20 cellular contexts compared by ENCODE assay signal in the genomic region with DNA sequence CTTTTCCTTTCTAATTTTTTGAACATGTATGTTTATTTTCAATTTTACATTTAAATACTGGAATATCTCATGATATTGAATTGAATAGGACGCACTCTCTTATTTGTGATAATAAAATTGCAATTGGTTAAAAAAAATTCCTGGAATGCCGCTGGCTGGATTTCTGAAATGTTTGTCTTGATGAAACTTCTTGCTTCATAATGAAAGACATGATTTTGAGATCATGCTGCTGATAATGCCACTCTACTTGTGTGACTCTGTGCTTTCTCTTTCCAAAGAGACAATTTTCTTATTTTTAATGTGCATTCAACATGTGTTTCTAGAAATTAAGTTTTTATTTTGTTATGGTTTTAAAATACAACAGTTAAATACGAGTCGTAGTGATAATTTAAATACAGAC.
"Had no signal": no experiment of that assay in that cellular context is flagged by ENCODE, and none has a peak within 500 bp of the region (broad histone marks: within the 10 kb centered on the region; RNA-seq: fewer than 3 reads in every experiment).

No MANE protein-coding gene starts in this region.

- FAIRE-seq: small intestine, TTC549 had no signal

- H3K9me3 Mint-ChIP-seq: activated CD8-positive, alpha-beta T cell treated with anti-CD3 and anti-CD28 coated beads for 36 hours; activated T-cell treated with anti-CD3 and anti-CD28 coated beads, Interleukin-2, amount 50 U/mL, for 4 hours; brain; effector memory CD8-positive, alpha-beta T cell; nephron progenitor cell had no signal

- H3K4me1 Mint-ChIP-seq: brain, nephron progenitor cell had no signal

- H3K36me3 Mint-ChIP-seq: activated naive CD4-positive, alpha-beta T cell treated with anti-CD3 and anti-CD28 coated beads, Interleukin-2, amount 50 U/mL, for 72 hours; brain; WTC11 had no signal

- DNase-seq: activated CD4-positive, alpha-beta T cell treated with anti-CD3 and anti-CD28 coated beads for 48 hours; activated CD8-positive, alpha-beta T cell treated with anti-CD3 and anti-CD28 coated beads for 36 hours; activated effector memory CD4-positive, alpha-beta T cell treated with Interleukin-2 at 50 U/mL for 16 hours; activated T-cell treated with anti-CD3 and anti-CD28 coated beads, Interleukin-2, amount 50 U/mL, for 4 hours; dermis blood vessel endothelial cell; effector memory CD8-positive, alpha-beta T cell; nephron progenitor cell; occipital lobe; right cardiac atrium; small intestine; stimulated activated CD4-positive, alpha-beta T cell treated with anti-CD3 and anti-CD28 coated beads, Interleukin-4, amount 100 ng/mL, for 24 hours; stimulated activated naive CD4-positive, alpha-beta T cell; T-helper 2 cell; transverse colon had no signal

- H3K27me3 Mint-ChIP-seq: activated CD8-positive, alpha-beta T cell treated with anti-CD3 and anti-CD28 coated beads for 36 hours; brain; effector memory CD8-positive, alpha-beta T cell had no signal

- H3K4me3 ChIP-seq: prostate gland, transverse colon, vagina had no signal

- H3K27ac Mint-ChIP-seq: activated CD8-positive, alpha-beta T cell treated with anti-CD3 and anti-CD28 coated beads for 36 hours; activated naive CD4-positive, alpha-beta T cell treated with anti-CD3 and anti-CD28 coated beads, Interleukin-2, amount 50 U/mL, for 72 hours; brain; effector memory CD8-positive, alpha-beta T cell; nephron progenitor cell had no signal

- H3K4me3 Mint-ChIP-seq: activated CD8-positive, alpha-beta T cell treated with anti-CD3 and anti-CD28 coated beads for 36 hours; activated T-cell treated with anti-CD3 and anti-CD28 coated beads, Interleukin-2, amount 50 U/mL, for 4 hours; brain; effector memory CD8-positive, alpha-beta T cell; nephron progenitor cell; WTC11 had no signal
